In genomic region chr19:58279042-58279924, GRCh38 we compare ENCODE assay signal across 8 cellular contexts. TPM values are rescaled to one million over a fixed set of nuclear protein-coding genes. Genes with fewer than 3 reads are reported as not detected.
DNase-seq lines count a peak whose midpoint lies in the region; ATAC-seq, FAIRE-seq and TF ChIP-seq lines count a peak whose summit lies in the region.

No MANE protein-coding gene starts in this region.

- in situ Hi-C loops in Panc1 (cut with HindIII; ENCODE audit: low pct_unique_long_range_greater_than_20kb, low sequenced_read_pairs): no loop called here

- POLR2A ChIA-PET in A549 (lab: Yijun Ruan, JAX) (interaction anchor here (1.0 to 2.0 kb wide), 6 partner anchors 9 to 102 kb away, joined by 3 to 15 read pairs (median 5); partner anchors contain the start of genes ZNF274, ZNF497, ZNF544 and ZSCAN22), Panc1 (lab: Charles Lee) (interaction anchor here (0.6 kb wide), 3 partner anchors 8 to 888 kb away, joined by 3 to 8 read pairs (median 6); no protein-coding TSS in a partner anchor)

- DNase-seq in A549 (ENCODE audit: low read depth in 1 of 2, low spot score in 1 of 2) (peak; percentile 71 to 76), Panc1 (ENCODE audit: low read depth, low spot score) (no peak), glomerular visceral epithelial cell (ENCODE audit: extremely low spot score) (peak; percentile 59), non-pigmented ciliary epithelial cell (ENCODE audit: low read depth) (peak; percentile 32), superior temporal gyrus (ENCODE audit: extremely low spot score) (peak; percentile 52)
- DNase-seq in activated naive CD4-positive, alpha-beta T cell treated with anti-CD3 and anti-CD28 coated beads, Interleukin-2, amount 50 U/mL, for 16 hours: peak; percentile 40

- TF ChIP-seq RAD21 in A549 (conservative IDR thresholded peaks at IDR 0.05 in 1 of 2, IDR thresholded peaks at IDR 0.05 in 1 of 2): no peak

- BruUV-seq in Panc1 (replicated peaks; lab: Mats Ljungman, UMichigan): no TSS peak

- H3K36me3 ChIP-seq in Panc1 (ENCODE audit: control insufficient read depth, insufficient read depth, low read length): no peaks in the 10 kb centered on the region; the same call in 1 of the 2 replicates

- CTCF ChIA-PET in A549 (lab: Yijun Ruan, JAX): interaction anchor here (0.6 to 1.2 kb wide), 2 partner anchors 15 to 19 kb away, joined by 3 to 4 read pairs; no protein-coding TSS in a partner anchor
- CTCF ChIA-PET in Panc1 (lab: Charles Lee): interaction anchor here (0.8 kb wide), 1 partner anchor 265 kb away, joined by 10 read pairs; no protein-coding TSS in a partner anchor

- H3K27me3 ChIP-seq in Panc1 (ENCODE audit: control insufficient read depth, insufficient read depth, low read length): no peaks in the 10 kb centered on the region

- no peak for TF ChIP-seq EP300 in A549 (IDR thresholded peaks at IDR 0.05)

- peak; percentile 72 to 78 for ATAC-seq in A549
- peak; percentile 34 for ATAC-seq in GM19023 (IDR thresholded peaks at IDR 0.05; ENCODE audit: unreplicated experiment)
- peak; percentile 9 for ATAC-seq in HG03460 (IDR thresholded peaks at IDR 0.05; ENCODE audit: unreplicated experiment)
- peak; percentile 73 for ATAC-seq in Panc1

- peak overlapping the region; percentile 91 for H3K4me2 ChIP-seq in A549

- 16% methylated on average over 37 of the region's 60 CpGs for WGBS in A549 (ENCODE audit: missing lambda C conversion rate)

- peak; percentile 34; the same call in 1 of the 2 replicates for TF ChIP-seq POLR2A in A549 (IDR thresholded peaks at IDR 0.05; ENCODE audit: low read length)

- intact Hi-C loops in Panc1 (cut with micrococcal nuclease; ENCODE audit: unreplicated experiment): no loop called here

- peaks cover 85% of the 10 kb centered on the region for H3K9me3 ChIP-seq in A549
- H3K9me3 ChIP-seq in Panc1 (ENCODE audit: control insufficient read depth, insufficient read depth, low read depth, low read length): peaks cover 19% of the 10 kb centered on the region; the same call in 1 of the 2 replicates

- no peak for TF ChIP-seq CTCF in A549 (IDR thresholded peaks at IDR 0.05)
- no peak for TF ChIP-seq CTCF in Panc1 (IDR thresholded peaks at IDR 0.05)

- no peak for FAIRE-seq in A549 (lab: Jason Lieb, UNC)

- H3K27ac ChIP-seq in A549 (peak overlapping the region; percentile 89 to 92), Panc1 (ENCODE audit: low read length) (peak overlapping the region; percentile 86)

- H3K4me3 ChIP-seq in A549 (peak overlapping the region; percentile 85), Panc1 (ENCODE audit: low read depth in 2 of 2, low read length in 2 of 2) (peak overlapping the region; percentile 75 to 95)

- H3K4me1 ChIP-seq in A549 (no peaks in the 10 kb centered on the region), Panc1 (ENCODE audit: control insufficient read depth, insufficient read depth, low read length) (peaks cover 17% of the 10 kb centered on the region)

TF ChIP-seq in A549, 52 proteins besides CTCF, POLR2A, EP300 and RAD21 (continues in another document):
- TF ChIP-seq RCOR1 (IDR thresholded peaks at IDR 0.05; ENCODE audit: low read depth, low read length) (no peak), HOXB5 (CRISPR knock-in tag; IDR thresholded peaks at IDR 0.05) (0 out of 2 replicates have a peak, but pooled peaks have one; percentile 18), MYC (IDR thresholded peaks at IDR 0.05; ENCODE audit: borderline replicate concordance, low read length) (no peak), ZFP36 (IDR thresholded peaks at IDR 0.05; ENCODE audit: borderline replicate concordance, partially characterized antibody) (no peak), CBX2 (IDR thresholded peaks at IDR 0.05; ENCODE audit: borderline replicate concordance, low read depth) (no peak), BCL3 (IDR thresholded peaks at IDR 0.05) (no peak), MAX (IDR thresholded peaks at IDR 0.05) (peak; percentile 51), E2F6 (IDR thresholded peaks at IDR 0.05; ENCODE audit: borderline replicate concordance, low read depth) (peak; percentile 84), JUN (IDR thresholded peaks at IDR 0.05) (peak; percentile 9 to 15; a peak in 2 of 5 replicates), KDM5A (IDR thresholded peaks at IDR 0.05) (no peak), TP53 (CRISPR knock-in tag; IDR thresholded peaks at IDR 0.05) (peak; percentile 59; the same call in 1 of the 2 replicates), NR3C1 (IDR thresholded peaks at IDR 0.05) (no peak), HMGXB4 (CRISPR knock-in tag; IDR thresholded peaks at IDR 0.05; ENCODE audit: borderline replicate concordance) (0 out of 2 replicates have a peak, but pooled peaks have one; percentile 50), TFCP2L1 (CRISPR knock-in tag; IDR thresholded peaks at IDR 0.05) (0 out of 2 replicates have a peak, but pooled peaks have one; percentile 16), JUNB (IDR thresholded peaks at IDR 0.05) (no peak), ZNF302 (CRISPR knock-in tag; IDR thresholded peaks at IDR 0.05) (no peak)

RNA-seq across cellular contexts. Expression of gene ZNF8, which starts 0.5 kb away (rescaled TPM):
- 4.0 and 5.6 TPM in 2 replicates for polyA plus RNA-seq in A549 (2011; rRNA removed)
- polyA plus RNA-seq in A549 (2012; cell fraction: cytosol; rRNA removed): 1.2 and 1.8 TPM in 2 replicates
- 4.2 and 6.8 TPM in 2 replicates for polyA plus RNA-seq in A549 (2012; cell fraction: nucleus; rRNA removed)
- polyA plus RNA-seq in A549 (2017; fragmentation: RNase III; extraction: RNeasy Plus Mini Kit Qiagen cat#74134 plus additional on column Dnase treatment): 2.0 to 2.3 TPM (median 2.3 TPM) in 3 replicates
- 15.5 and 16.9 TPM in 2 replicates for polyA minus RNA-seq in A549 (2011; rRNA and poly(A)+ RNA removed)
- 12.6 TPM for total RNA-seq in Panc1 (2021; ENCODE audit: unreplicated experiment)
- polyA plus RNA-seq in Panc1 (2012; ENCODE audit: insufficient read length): 1.8 TPM

RNA-seq across cellular contexts. Expression of gene ERVK3-1, which starts 25.9 kb away (rescaled TPM):
- polyA plus RNA-seq in A549 (2011; rRNA removed): 112 and 142 TPM in 2 replicates
- polyA plus RNA-seq in A549 (2012; cell fraction: cytosol; rRNA removed): 68.7 and 76.9 TPM in 2 replicates
- polyA plus RNA-seq in A549 (2012; cell fraction: nucleus; rRNA removed): 90.0 and 131 TPM in 2 replicates
- polyA plus RNA-seq in A549 (2017; fragmentation: RNase III; extraction: RNeasy Plus Mini Kit Qiagen cat#74134 plus additional on column Dnase treatment): 104 to 126 TPM (median 109 TPM) in 3 replicates
- 53.7 and 56.4 TPM in 2 replicates for polyA minus RNA-seq in A549 (2011; rRNA and poly(A)+ RNA removed)
- 84.0 TPM for total RNA-seq in Panc1 (2021; ENCODE audit: unreplicated experiment)
- polyA plus RNA-seq in Panc1 (2012; ENCODE audit: insufficient read length): 93.9 TPM

RNA-seq across cellular contexts. Expression of gene ZSCAN22, which starts 47.5 kb away (rescaled TPM):
- polyA plus RNA-seq in A549 (2011; rRNA removed): 4.4 and 5.3 TPM in 2 replicates
- polyA plus RNA-seq in A549 (2012; cell fraction: cytosol; rRNA removed): 2.1 and 2.5 TPM in 2 replicates
- polyA plus RNA-seq in A549 (2012; cell fraction: nucleus; rRNA removed): 3.0 and 3.6 TPM in 2 replicates
- polyA plus RNA-seq in A549 (2017; fragmentation: RNase III; extraction: RNeasy Plus Mini Kit Qiagen cat#74134 plus additional on column Dnase treatment): 2.0 to 2.2 TPM (median 2.0 TPM) in 3 replicates
- 12.4 and 12.9 TPM in 2 replicates for polyA minus RNA-seq in A549 (2011; rRNA and poly(A)+ RNA removed)
- 6.6 TPM for total RNA-seq in Panc1 (2021; ENCODE audit: unreplicated experiment)
- 3.2 TPM for polyA plus RNA-seq in Panc1 (2012; ENCODE audit: insufficient read length)

RNA-seq across cellular contexts. Expression of gene ZNF544, which starts 50.6 kb away (rescaled TPM):
- polyA plus RNA-seq in A549 (2011; rRNA removed): 32.7 and 33.1 TPM in 2 replicates
- polyA plus RNA-seq in A549 (2012; cell fraction: cytosol; rRNA removed): 28.1 and 28.7 TPM in 2 replicates
- polyA plus RNA-seq in A549 (2012; cell fraction: nucleus; rRNA removed): 15.6 and 27.3 TPM in 2 replicates
- polyA plus RNA-seq in A549 (2017; fragmentation: RNase III; extraction: RNeasy Plus Mini Kit Qiagen cat#74134 plus additional on column Dnase treatment): 22.5 to 30.6 TPM (median 23.7 TPM) in 3 replicates
- polyA minus RNA-seq in A549 (2011; rRNA and poly(A)+ RNA removed): 30.1 and 30.2 TPM in 2 replicates
- total RNA-seq in Panc1 (2021; ENCODE audit: unreplicated experiment): 48.5 TPM
- polyA plus RNA-seq in Panc1 (2012; ENCODE audit: insufficient read length): 37.7 TPM

Comparison
In these comparisons a context has a peak if more than half of its experiments do, and no peak if none do; other contexts are left out.
1. ATAC-seq: peak in every context shown above with its lines; median percentile 75 in A549; 73 in Panc1; 34 in GM19023; 9 in HG03460.